Comparison of ENCODE assay signal across 8 cellular contexts in the genomic region with DNA sequence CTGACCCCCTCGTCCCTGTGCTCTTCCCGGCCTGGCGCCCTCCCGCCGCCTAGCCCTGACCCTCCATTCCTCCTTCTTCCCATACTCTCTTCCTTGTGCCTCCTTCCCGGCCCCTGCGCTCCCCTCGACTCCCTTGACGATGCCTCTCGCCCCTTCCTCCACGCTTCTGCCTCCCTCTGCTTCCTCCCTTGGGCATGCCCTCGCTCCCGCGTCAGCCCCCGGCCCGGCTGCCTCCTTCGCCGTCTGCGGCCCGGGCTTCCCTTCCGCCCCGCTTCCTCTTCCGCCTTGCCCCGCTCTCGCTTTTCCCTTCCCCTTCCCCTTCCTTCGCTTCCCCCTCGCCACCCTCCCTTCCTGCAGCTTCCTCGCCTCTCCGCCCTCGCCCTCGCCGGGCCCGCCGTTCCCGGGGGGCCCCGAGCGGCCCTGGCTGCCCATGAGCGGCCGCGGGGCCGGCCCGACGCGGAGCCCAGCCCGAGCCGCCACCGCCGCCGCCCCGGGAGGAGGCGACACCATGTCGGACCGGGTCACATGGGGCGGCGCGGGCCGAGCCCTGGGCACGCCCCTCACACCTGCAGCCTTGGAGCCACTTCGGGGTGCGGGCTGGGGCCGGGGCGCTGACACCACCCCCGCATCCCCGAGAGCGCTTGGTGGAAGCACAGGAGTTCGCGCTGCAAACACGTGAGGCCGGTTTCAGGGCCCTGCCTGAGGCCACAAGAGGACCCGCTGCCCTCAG. TPM values are rescaled to one million over a fixed set of nuclear protein-coding genes. Genes with fewer than 3 reads are reported as not detected.
A peak's percentile ranks its signal among the peaks of the same experiment; 100 is the strongest.
DNase-seq lines count a peak whose midpoint lies in the region; ATAC-seq, FAIRE-seq and TF ChIP-seq lines count a peak whose summit lies in the region.

A gene with protein sequence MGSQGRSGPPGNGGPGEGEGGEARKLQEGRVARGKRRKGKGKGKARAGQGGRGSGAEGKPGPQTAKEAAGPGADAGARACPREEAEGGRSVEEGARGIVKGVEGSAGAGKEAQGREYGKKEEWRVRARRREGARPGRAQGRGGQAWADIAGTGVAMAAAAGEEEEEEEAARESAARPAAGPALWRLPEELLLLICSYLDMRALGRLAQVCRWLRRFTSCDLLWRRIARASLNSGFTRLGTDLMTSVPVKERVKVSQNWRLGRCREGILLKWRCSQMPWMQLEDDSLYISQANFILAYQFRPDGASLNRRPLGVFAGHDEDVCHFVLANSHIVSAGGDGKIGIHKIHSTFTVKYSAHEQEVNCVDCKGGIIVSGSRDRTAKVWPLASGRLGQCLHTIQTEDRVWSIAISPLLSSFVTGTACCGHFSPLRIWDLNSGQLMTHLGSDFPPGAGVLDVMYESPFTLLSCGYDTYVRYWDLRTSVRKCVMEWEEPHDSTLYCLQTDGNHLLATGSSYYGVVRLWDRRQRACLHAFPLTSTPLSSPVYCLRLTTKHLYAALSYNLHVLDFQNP (minus strand): TSS at position 497 of the 730 bp plus-strand sequence. CDS start 65 bp downstream, at position 432.

- POLR2A ChIA-PET in A549 (lab: Yijun Ruan, JAX): interaction anchor here (1.5 kb wide), 1 partner anchor 35 kb away, joined by 4 read pairs; no protein-coding TSS in a partner anchor

- H3K4me3 Mint-ChIP-seq in activated T-cell treated with anti-CD3 and anti-CD28 coated beads, Interleukin-2, amount 50 U/mL, for 4 hours: peak within 1 kb of the TSS; percentile 91
- peak within 1 kb of the TSS; percentile 95 to 98 (median 97) for H3K4me3 Mint-ChIP-seq in naive B cell
- peak within 1 kb of the TSS; percentile 96 for H3K4me3 Mint-ChIP-seq in stimulated activated effector memory CD8-positive, alpha-beta T cell treated with anti-CD3 and anti-CD28 coated beads, Interleukin-12 subunit alpha, Interleukin-12 subunit beta, amount 100 ng/mL, for 72 hours

- DNase-seq in A549 (ENCODE audit: low read depth in 1 of 2, low spot score in 1 of 2): peak; percentile 60 to 61
- peak; percentile 67 for DNase-seq in activated T-cell treated with anti-CD3 and anti-CD28 coated beads, Interleukin-2, amount 50 U/mL, for 4 hours
- no peak for DNase-seq in esophagus squamous epithelium (lab: John Stamatoyannopoulos, UW)
- DNase-seq in naive B cell: peak; percentile 84
- peak; percentile 51 to 86 for DNase-seq in stimulated activated effector memory CD8-positive, alpha-beta T cell treated with anti-CD3 and anti-CD28 coated beads, Interleukin-12 subunit alpha, Interleukin-12 subunit beta, amount 100 ng/mL, for 72 hours (ENCODE audit: low spot score in 2 of 2)

- H3K4me2 ChIP-seq in A549 (peak within 1 kb of the TSS; percentile 71), OCI-LY3 (ENCODE audit: low read length) (peak within 1 kb of the TSS; percentile 94)

- FAIRE-seq in A549 (lab: Jason Lieb, UNC): no peak

- H3K27me3 Mint-ChIP-seq in activated T-cell treated with anti-CD3 and anti-CD28 coated beads, Interleukin-2, amount 50 U/mL, for 4 hours (ENCODE audit: low read depth): no peaks in the 10 kb centered on the region
- H3K27me3 Mint-ChIP-seq in naive B cell: no peaks in the 10 kb centered on the region

- H3K4me1 Mint-ChIP-seq in activated T-cell treated with anti-CD3 and anti-CD28 coated beads, Interleukin-2, amount 50 U/mL, for 4 hours (ENCODE audit: low read depth): peaks cover 31% of the 10 kb centered on the region
- H3K4me1 Mint-ChIP-seq in naive B cell: peaks cover 15 to 35% (median 33%) of the 10 kb centered on the region in 3 donors
- H3K4me1 Mint-ChIP-seq in stimulated activated effector memory CD8-positive, alpha-beta T cell treated with anti-CD3 and anti-CD28 coated beads, Interleukin-12 subunit alpha, Interleukin-12 subunit beta, amount 100 ng/mL, for 72 hours: peaks cover 38% of the 10 kb centered on the region

- peak within 1 kb of the TSS; percentile 90 for H3K4me3 ChIP-seq in A549
- peak within 1 kb of the TSS; percentile 94 for H3K4me3 ChIP-seq in OCI-LY3 (ENCODE audit: low read length)
- peak within 1 kb of the TSS; percentile 72 to 92 (median 81) for H3K4me3 ChIP-seq in esophagus squamous epithelium

- under 1% methylated on average over 34 of the region's 70 CpGs for WGBS in A549 (ENCODE audit: missing lambda C conversion rate)
- WGBS in esophagus squamous epithelium, 2 donors: 1 to 2% methylated on average over 26 to 27 of the region's 70 CpGs

- TF ChIP-seq RAD21 in A549 (conservative IDR thresholded peaks at IDR 0.05 in 1 of 2, IDR thresholded peaks at IDR 0.05 in 1 of 2): no peak

- H3K9me3 ChIP-seq in A549 (no peaks in the 10 kb centered on the region), OCI-LY3 (ENCODE audit: insufficient read depth, low read length) (no peaks in the 10 kb centered on the region), esophagus squamous epithelium (no peaks in the 10 kb centered on the region)

- H4K20me1 ChIP-seq in OCI-LY3 (ENCODE audit: insufficient read depth, low read length): peaks cover 16% of the 10 kb centered on the region

- peaks cover 7% of the 10 kb centered on the region for H3K36me3 Mint-ChIP-seq in activated T-cell treated with anti-CD3 and anti-CD28 coated beads, Interleukin-2, amount 50 U/mL, for 4 hours (ENCODE audit: insufficient read depth)
- no peaks in the 10 kb centered on the region for H3K36me3 Mint-ChIP-seq in naive B cell
- H3K36me3 Mint-ChIP-seq in stimulated activated effector memory CD8-positive, alpha-beta T cell treated with anti-CD3 and anti-CD28 coated beads, Interleukin-12 subunit alpha, Interleukin-12 subunit beta, amount 100 ng/mL, for 72 hours: peaks cover 18% of the 10 kb centered on the region

- H3K27ac Mint-ChIP-seq in naive B cell: peak within 1 kb of the TSS; percentile 96 to 99 (median 98)
- H3K27ac Mint-ChIP-seq in stimulated activated effector memory CD8-positive, alpha-beta T cell treated with anti-CD3 and anti-CD28 coated beads, Interleukin-12 subunit alpha, Interleukin-12 subunit beta, amount 100 ng/mL, for 72 hours: peak within 1 kb of the TSS; percentile 99

- H3K36me3 ChIP-seq in OCI-LY3 (replicated peaks; ENCODE audit: low read depth, low read length): peaks cover 6% of the 10 kb centered on the region
- H3K36me3 ChIP-seq in esophagus squamous epithelium: no peaks in the 10 kb centered on the region

- peak; percentile 77 for TF ChIP-seq POLR2A in A549 (IDR thresholded peaks at IDR 0.05; ENCODE audit: low read length)
- peak; percentile 88 for TF ChIP-seq POLR2A in GM18526 (IDR thresholded peaks at IDR 0.05; ENCODE audit: extremely low read depth, insufficient read length)
- peak in 3 of 4 donors; percentile 12 to 61 (median 58) for TF ChIP-seq POLR2A in esophagus squamous epithelium (IDR thresholded peaks at IDR 0.05)

- H3K27me3 ChIP-seq in OCI-LY3 (ENCODE audit: low read depth, low read length) (no peaks in the 10 kb centered on the region), esophagus squamous epithelium (no peaks in the 10 kb centered on the region)

- peak; percentile 75 to 85 for ATAC-seq in A549
- ATAC-seq in HG03045 (IDR thresholded peaks at IDR 0.05; ENCODE audit: unreplicated experiment): peak; percentile 75
- ATAC-seq in activated T-cell treated with anti-CD3 and anti-CD28 coated beads, Interleukin-2, amount 50 U/mL, for 4 hours: peak; percentile 78 to 83
- ATAC-seq in naive B cell (ENCODE audit: low read depth in 2 of 2): peak; percentile 81 to 83
- peak; percentile 86 for ATAC-seq in stimulated activated effector memory CD8-positive, alpha-beta T cell treated with anti-CD3 and anti-CD28 coated beads, Interleukin-12 subunit alpha, Interleukin-12 subunit beta, amount 100 ng/mL, for 72 hours

- intact Hi-C loops in esophagus squamous epithelium (cut with DNase I): no loop called here

- peak within 1 kb of the TSS; percentile 52 for H2AFZ ChIP-seq in OCI-LY3 (ENCODE audit: low read depth, low read length)

- peaks cover 16% of the 10 kb centered on the region; the same call in 2 of the 3 replicates for H3K4me1 ChIP-seq in A549
- peaks cover 25% of the 10 kb centered on the region for H3K4me1 ChIP-seq in OCI-LY3 (ENCODE audit: low read length)
- peaks cover 3 to 47% (median 23%) of the 10 kb centered on the region in 3 donors for H3K4me1 ChIP-seq in esophagus squamous epithelium

- H3K27ac ChIP-seq in A549: peak within 1 kb of the TSS; percentile 95 to 99
- peak within 1 kb of the TSS; percentile 80 for H3K27ac ChIP-seq in OCI-LY3 (ENCODE audit: low read length)
- peak within 1 kb of the TSS; percentile 95 to 99 (median 98) for H3K27ac ChIP-seq in esophagus squamous epithelium

- no peak for TF ChIP-seq EP300 in A549 (IDR thresholded peaks at IDR 0.05)

- CTCF ChIA-PET in A549 (lab: Yijun Ruan, JAX): interaction anchor here (1.0 kb wide), 1 partner anchor 10 kb away, joined by 3 read pairs; no protein-coding TSS in a partner anchor

- H3K9me3 Mint-ChIP-seq in activated T-cell treated with anti-CD3 and anti-CD28 coated beads, Interleukin-2, amount 50 U/mL, for 4 hours: no peaks in the 10 kb centered on the region
- H3K9me3 Mint-ChIP-seq in naive B cell: no peaks in the 10 kb centered on the region
- no peaks in the 10 kb centered on the region for H3K9me3 Mint-ChIP-seq in stimulated activated effector memory CD8-positive, alpha-beta T cell treated with anti-CD3 and anti-CD28 coated beads, Interleukin-12 subunit alpha, Interleukin-12 subunit beta, amount 100 ng/mL, for 72 hours

- H3K79me2 ChIP-seq in OCI-LY3 (ENCODE audit: low read length): peaks cover 54% of the 10 kb centered on the region

- TF ChIP-seq CTCF in A549 (IDR thresholded peaks at IDR 0.05) (no peak), OCI-LY3 (IDR thresholded peaks at IDR 0.05; ENCODE audit: low read depth, low read length) (no peak), esophagus squamous epithelium (IDR thresholded peaks at IDR 0.05) (no peak)

- H3K9ac ChIP-seq in OCI-LY3 (ENCODE audit: low read length): peak within 1 kb of the TSS; percentile 95

TF ChIP-seq in A549, 52 proteins besides CTCF, POLR2A, EP300 and RAD21 (continues in another document):
- TF ChIP-seq HOXB13 (CRISPR knock-in tag; IDR thresholded peaks at IDR 0.05; ENCODE audit: low read depth) (no peak), POLR2AphosphoS2 (conservative IDR thresholded peaks at IDR 0.05; ENCODE audit: low read length) (no peak), SMC3 (IDR thresholded peaks at IDR 0.05) (no peak), ZFP36 (IDR thresholded peaks at IDR 0.05; ENCODE audit: borderline replicate concordance, partially characterized antibody) (no peak), NR3C1 (IDR thresholded peaks at IDR 0.05) (no peak), ZC3H11A (IDR thresholded peaks at IDR 0.05) (no peak)

RNA-seq across cellular contexts. Expression of the gene that starts here (rescaled TPM):
- polyA plus RNA-seq in A549 (2011; rRNA removed): 37.5 and 41.1 TPM in 2 replicates
- 24.4 and 28.5 TPM in 2 replicates for polyA plus RNA-seq in A549 (2012; cell fraction: cytosol; rRNA removed)
- polyA plus RNA-seq in A549 (2012; cell fraction: nucleus; rRNA removed): 39.2 and 39.9 TPM in 2 replicates
- polyA plus RNA-seq in A549 (2017; fragmentation: RNase III; extraction: RNeasy Plus Mini Kit Qiagen cat#74134 plus additional on column Dnase treatment): 16.9 to 28.2 TPM (median 24.0 TPM) in 3 replicates
- 99.6 and 124 TPM in 2 replicates for polyA minus RNA-seq in A549 (2011; rRNA and poly(A)+ RNA removed)
- total RNA-seq in activated T-cell treated with anti-CD3 and anti-CD28 coated beads, Interleukin-2, amount 50 U/mL, for 4 hours: 10 to 100 TPM; 23.8 to 26.8 (median 25.2) TPM
- 10 to 100 TPM; 26.4 to 85.3 (median 44.0) TPM for total RNA-seq in esophagus squamous epithelium
- 10 to 100 TPM in 2 of 6 donors, 1 to 10 TPM in 3, under 1 TPM in 1; 0.50 to 13.8 (median 7.1) TPM for polyA plus RNA-seq in naive B cell (ENCODE audit: low read depth in 6 of 6)
